ENCODE assay signal across 13 cellular contexts in the genomic region with DNA sequence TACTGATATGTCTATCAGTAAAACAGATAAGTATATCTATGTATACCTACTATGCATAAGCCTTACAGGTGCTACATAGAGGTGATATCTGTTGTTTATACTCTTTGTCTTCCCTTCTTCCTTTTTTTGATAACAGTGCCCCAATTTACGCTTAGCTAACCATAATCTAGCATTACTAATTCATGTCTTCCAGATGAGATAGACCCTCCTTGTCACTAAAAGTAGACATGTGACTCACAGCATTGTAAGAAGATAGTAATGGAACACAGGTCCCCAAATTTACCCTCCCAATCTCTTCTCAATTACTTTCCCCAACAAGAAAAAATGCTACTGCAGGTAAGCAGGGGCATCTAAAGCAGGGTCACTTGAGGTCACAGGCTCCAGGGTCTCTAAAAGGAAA. TPM values are rescaled to one million over a fixed set of nuclear protein-coding genes. Genes with fewer than 3 reads are reported as not detected.
DNase-seq lines count a peak whose midpoint lies in the region; ATAC-seq and TF ChIP-seq lines count a peak whose summit lies in the region.
"Had no signal": no experiment of that assay in that cellular context is flagged by ENCODE, and none has a peak within 500 bp of the region (broad histone marks: within the 10 kb centered on the region; RNA-seq: fewer than 3 reads in every experiment).

No MANE protein-coding gene starts in this region.

- H3K27me3 ChIP-seq in PC-3 (ENCODE audit: low read length): no peaks in the 10 kb centered on the region
- no peaks in the 10 kb centered on the region for H3K27me3 ChIP-seq in lower lobe of right lung (ENCODE audit: low read depth)
- H3K27me3 ChIP-seq in neural progenitor cell: no peaks in the 10 kb centered on the region

- no peaks in the 10 kb centered on the region for H3K36me3 ChIP-seq in PC-3 (ENCODE audit: low read depth, low read length)
- no peaks in the 10 kb centered on the region for H3K36me3 ChIP-seq in lower lobe of right lung
- H3K36me3 ChIP-seq in neural progenitor cell: no peaks in the 10 kb centered on the region

- H3K9me3 ChIP-seq in PC-3 (ENCODE audit: low read length): no peaks in the 10 kb centered on the region
- H3K9me3 ChIP-seq in lower lobe of right lung: no peaks in the 10 kb centered on the region
- H3K9me3 ChIP-seq in neural progenitor cell (ENCODE audit: low read depth): no peaks in the 10 kb centered on the region

- no peaks in the 10 kb centered on the region for H3K9me2 ChIP-seq in PC-3 (replicated peaks; ENCODE audit: low read length)

- intact Hi-C loops in PC-3 (cut with micrococcal nuclease): no loop called here
- intact Hi-C loops in lower lobe of right lung (cut with DNase I): no loop called here
- intact Hi-C loops in activated T-helper 1 cell treated with anti-CD3 and anti-CD28 coated beads, Interleukin-12 subunit alpha, Interleukin-12 subunit beta, Interleukin-2, Interleukin-4 antibody, amounts not matched to agents 30 ng/mL and 10 ng/mL and 1 ng/mL, durations not matched to agents 14 hours and 24 hours and 36 hours (cut with micrococcal nuclease): no loop called here

- CTCF ChIA-PET in PC-3 (lab: Charles Lee): no interaction called here

- no peaks in the 10 kb centered on the region for H3K27me3 Mint-ChIP-seq in stimulated activated naive CD8-positive, alpha-beta T cell treated with anti-CD3 and anti-CD28 coated beads, Interleukin-15, amount 100 ng/mL, for 72 hours
- peaks cover 7% of the 10 kb centered on the region for H3K27me3 Mint-ChIP-seq in activated T-helper 1 cell treated with anti-CD3 and anti-CD28 coated beads, Interleukin-12 subunit alpha, Interleukin-12 subunit beta, Interleukin-2, Interleukin-4 antibody, amounts not matched to agents 30 ng/mL and 10 ng/mL and 1 ng/mL, durations not matched to agents 14 hours and 24 hours and 36 hours (ENCODE audit: insufficient read depth)
- H3K27me3 Mint-ChIP-seq in neural progenitor cell (ENCODE audit: insufficient read depth, low read depth): no peaks in the 10 kb centered on the region

- H3K79me2 ChIP-seq in PC-3 (ENCODE audit: low read length): no peaks in the 10 kb centered on the region
- H3K79me2 ChIP-seq in neural progenitor cell (ENCODE audit: low read depth): no peaks in the 10 kb centered on the region

- no peak overlapping the region for H3K27ac Mint-ChIP-seq in stimulated activated naive CD8-positive, alpha-beta T cell treated with anti-CD3 and anti-CD28 coated beads, Interleukin-15, amount 100 ng/mL, for 72 hours
- no peak overlapping the region for H3K27ac Mint-ChIP-seq in activated T-helper 1 cell treated with anti-CD3 and anti-CD28 coated beads, Interleukin-12 subunit alpha, Interleukin-12 subunit beta, Interleukin-2, Interleukin-4 antibody, amounts not matched to agents 30 ng/mL and 10 ng/mL and 1 ng/mL, durations not matched to agents 14 hours and 24 hours and 36 hours
- no peak overlapping the region for H3K27ac Mint-ChIP-seq in neural progenitor cell
- H3K27ac Mint-ChIP-seq: GM23338 had no signal

- peaks cover 5 to 8% of the 10 kb centered on the region in 2 donors for H3K9me3 Mint-ChIP-seq in stimulated activated naive CD8-positive, alpha-beta T cell treated with anti-CD3 and anti-CD28 coated beads, Interleukin-15, amount 100 ng/mL, for 72 hours
- H3K9me3 Mint-ChIP-seq in activated T-helper 1 cell treated with anti-CD3 and anti-CD28 coated beads, Interleukin-12 subunit alpha, Interleukin-12 subunit beta, Interleukin-2, Interleukin-4 antibody, amounts not matched to agents 30 ng/mL and 10 ng/mL and 1 ng/mL, durations not matched to agents 14 hours and 24 hours and 36 hours: peaks cover 5% of the 10 kb centered on the region
- H3K9me3 Mint-ChIP-seq in neural progenitor cell: peaks cover 2% of the 10 kb centered on the region
- H3K9me3 Mint-ChIP-seq: GM23338 had no signal

- H3K4me2 ChIP-seq in PC-3 (ENCODE audit: low read length) (peak overlapping the region; percentile 48), neural progenitor cell (no peak overlapping the region)
- H3K4me2 ChIP-seq: GM23338 had no signal

- no TSS peak for BruUV-seq in PC-3 (replicated peaks; lab: Mats Ljungman, UMichigan)

- ATAC-seq in stimulated activated naive CD8-positive, alpha-beta T cell treated with anti-CD3 and anti-CD28 coated beads, Interleukin-15, Interleukin-2, amounts not matched to agents 100 U/mL and 50 U/mL, for 24 hours: peak; percentile 29
- ATAC-seq in stimulated activated naive CD8-positive, alpha-beta T cell treated with anti-CD3 and anti-CD28 coated beads, Interleukin-15, amount 100 ng/mL, for 72 hours: no peak
- peak; percentile 18; the same call in 1 of the 2 replicates for ATAC-seq in PC-3
- no peak for ATAC-seq in lower lobe of right lung
- ATAC-seq in HG03520 (IDR thresholded peaks at IDR 0.05; ENCODE audit: unreplicated experiment): no peak
- no peak for ATAC-seq in GM21447 (IDR thresholded peaks at IDR 0.05; ENCODE audit: unreplicated experiment)
- ATAC-seq: GM23338, HCT116 had no signal

- no peak overlapping the region for H3K9ac ChIP-seq in PC-3 (ENCODE audit: low read length)
- no peak overlapping the region for H3K9ac ChIP-seq in neural progenitor cell

- H4K20me1 ChIP-seq in PC-3 (ENCODE audit: low read length) (no peaks in the 10 kb centered on the region), neural progenitor cell (ENCODE audit: low read depth) (no peaks in the 10 kb centered on the region)

- H3K36me3 Mint-ChIP-seq in activated T-helper 1 cell treated with anti-CD3 and anti-CD28 coated beads, Interleukin-12 subunit alpha, Interleukin-12 subunit beta, Interleukin-2, Interleukin-4 antibody, amounts not matched to agents 30 ng/mL and 10 ng/mL and 1 ng/mL, durations not matched to agents 14 hours and 24 hours and 36 hours (ENCODE audit: low read depth): no peaks in the 10 kb centered on the region
- no peaks in the 10 kb centered on the region for H3K36me3 Mint-ChIP-seq in neural progenitor cell

- H3F3A ChIP-seq in PC-3 (ENCODE audit: low read length, unreplicated experiment): peaks cover 10% of the 10 kb centered on the region
- H3F3A ChIP-seq in neural progenitor cell (ENCODE audit: low read depth): no peaks in the 10 kb centered on the region

- H3K4me1 Mint-ChIP-seq in stimulated activated naive CD8-positive, alpha-beta T cell treated with anti-CD3 and anti-CD28 coated beads, Interleukin-15, amount 100 ng/mL, for 72 hours: peaks cover 23% of the 10 kb centered on the region
- H3K4me1 Mint-ChIP-seq in activated T-helper 1 cell treated with anti-CD3 and anti-CD28 coated beads, Interleukin-12 subunit alpha, Interleukin-12 subunit beta, Interleukin-2, Interleukin-4 antibody, amounts not matched to agents 30 ng/mL and 10 ng/mL and 1 ng/mL, durations not matched to agents 14 hours and 24 hours and 36 hours (ENCODE audit: low read depth): no peaks in the 10 kb centered on the region
- no peaks in the 10 kb centered on the region for H3K4me1 Mint-ChIP-seq in neural progenitor cell

- no peak for TF ChIP-seq CTCF in PC-3 (conservative IDR thresholded peaks at IDR 0.05; ENCODE audit: low read depth, low read length)
- TF ChIP-seq CTCF in lower lobe of right lung (IDR thresholded peaks at IDR 0.05): no peak
- TF ChIP-seq CTCF in neural progenitor cell (IDR thresholded peaks at IDR 0.05): no peak

- H3K4me3 Mint-ChIP-seq in stimulated activated naive CD8-positive, alpha-beta T cell treated with anti-CD3 and anti-CD28 coated beads, Interleukin-15, amount 100 ng/mL, for 72 hours: peak overlapping the region in 1 of 2 donors; percentile 14
- H3K4me3 Mint-ChIP-seq in activated T-helper 1 cell treated with anti-CD3 and anti-CD28 coated beads, Interleukin-12 subunit alpha, Interleukin-12 subunit beta, Interleukin-2, Interleukin-4 antibody, amounts not matched to agents 30 ng/mL and 10 ng/mL and 1 ng/mL, durations not matched to agents 14 hours and 24 hours and 36 hours: no peak overlapping the region
- no peak overlapping the region for H3K4me3 Mint-ChIP-seq in neural progenitor cell
- H3K4me3 Mint-ChIP-seq: GM23338 had no signal

- DNase-seq in stimulated activated naive CD8-positive, alpha-beta T cell treated with anti-CD3 and anti-CD28 coated beads, Interleukin-15, Interleukin-2, amounts not matched to agents 100 U/mL and 50 U/mL, for 24 hours: no peak
- DNase-seq in stimulated activated naive CD8-positive, alpha-beta T cell treated with anti-CD3 and anti-CD28 coated beads, Interleukin-15, amount 100 ng/mL, for 72 hours: no peak
- no peak for DNase-seq in PC-3
- DNase-seq in lower lobe of right lung: no peak
- no peak for DNase-seq in activated T-helper 1 cell treated with anti-CD3 and anti-CD28 coated beads, Interleukin-12 subunit alpha, Interleukin-12 subunit beta, Interleukin-2, Interleukin-4 antibody, amounts not matched to agents 30 ng/mL and 10 ng/mL and 1 ng/mL, durations not matched to agents 14 hours and 24 hours and 36 hours (ENCODE audit: low spot score)
- no peak for DNase-seq in neural progenitor cell (ENCODE audit: low spot score)
- DNase-seq: NCI-H187 treated with DMSO at 0.1 percent for 48 hours, NCI-H446 had no signal

- H2AFZ ChIP-seq in PC-3 (ENCODE audit: low read length): no peak overlapping the region; the same call in 1 of the 2 replicates
- H2AFZ ChIP-seq in neural progenitor cell (replicated peaks): no peak overlapping the region
- H2AFZ ChIP-seq: GM23338 had no signal

- H3K27ac ChIP-seq in PC-3 (ENCODE audit: low read length): no peak overlapping the region
- H3K27ac ChIP-seq in lower lobe of right lung: peak overlapping the region; percentile 18
- no peak overlapping the region for H3K27ac ChIP-seq in neural progenitor cell
- H3K27ac ChIP-seq: RWPE1 had no signal

- H3K4me1 ChIP-seq in PC-3 (ENCODE audit: insufficient read depth, low read length) (peaks cover 31% of the 10 kb centered on the region), lower lobe of right lung (peaks cover 8% of the 10 kb centered on the region), neural progenitor cell (no peaks in the 10 kb centered on the region)

- no peak overlapping the region for H3K4me3 ChIP-seq in PC-3 (ENCODE audit: low read length)
- no peak overlapping the region for H3K4me3 ChIP-seq in lower lobe of right lung
- no peak overlapping the region for H3K4me3 ChIP-seq in neural progenitor cell
- H3K4me3 ChIP-seq: GM23338 had no signal

- POLR2A ChIA-PET in PC-3 (lab: Charles Lee; ENCODE audit: unreplicated experiment): no interaction called here

RNA-seq across cellular contexts. Expression of a gene that starts 7.9 kb away (rescaled TPM):
- total RNA-seq in PC-3 (2014; rRNA removed): 22.2 and 22.4 TPM in 2 replicates
- total RNA-seq in lower lobe of right lung: 48.9 TPM
- 139 and 145 TPM in 2 replicates for total RNA-seq in activated T-helper 1 cell treated with anti-CD3 and anti-CD28 coated beads, Interleukin-12 subunit alpha, Interleukin-12 subunit beta, Interleukin-2, Interleukin-4 antibody, amounts not matched to agents 30 ng/mL and 10 ng/mL and 1 ng/mL, durations not matched to agents 14 hours and 24 hours and 36 hours
- total RNA-seq in neural progenitor cell (ENCODE audit: low replicate concordance): 5.0 and 14.1 TPM in 2 replicates

Comparison
In these comparisons a context has a peak if more than half of its experiments do, and no peak if none do; other contexts are left out.
1. ATAC-seq: peak in stimulated activated naive CD8-positive, alpha-beta T cell treated with anti-CD3 and anti-CD28 coated beads, Interleukin-15, Interleukin-2, amounts not matched to agents 100 U/mL and 50 U/mL, for 24 hours (single experiment) and PC-3 (single experiment); none in stimulated activated naive CD8-positive, alpha-beta T cell treated with anti-CD3 and anti-CD28 coated beads, Interleukin-15, amount 100 ng/mL, for 72 hours (single experiment), lower lobe of right lung (0 of 2), HG03520 (single experiment) and GM21447 (single experiment).